ENCODE assay signal across 23 cellular contexts in the genomic region with DNA sequence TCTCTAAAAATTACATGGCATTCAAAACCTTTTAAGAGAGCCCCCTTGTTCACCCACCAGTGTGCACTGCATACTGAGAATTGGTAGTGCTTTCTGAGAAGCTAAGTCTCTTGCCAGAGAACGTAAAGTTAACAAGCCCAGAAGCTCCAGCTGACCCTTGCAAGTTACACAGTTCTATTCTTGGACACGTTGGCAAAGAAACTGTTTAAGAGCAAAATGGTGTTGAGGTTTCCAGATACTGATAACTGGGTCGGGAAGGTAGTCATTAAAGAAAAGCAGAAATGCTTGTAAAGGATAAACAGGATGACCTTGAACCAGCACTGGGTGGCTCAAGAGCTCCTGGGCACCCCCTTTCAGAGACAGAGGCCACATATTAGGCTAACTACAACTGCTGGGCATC.
"Had no signal": no experiment of that assay in that cellular context is flagged by ENCODE, and none has a peak within 500 bp of the region (broad histone marks: within the 10 kb centered on the region; RNA-seq: fewer than 3 reads in every experiment).

No MANE protein-coding gene starts in this region.

- H3K36me3 ChIP-seq: tibial artery had no signal

- DNase-seq: activated CD4-positive, alpha-beta T cell treated with anti-CD3 and anti-CD28 coated beads for 1 hour; activated CD8-positive, alpha-beta memory T cell treated with anti-CD3 and anti-CD28 coated beads for 24 hours; activated CD8-positive, alpha-beta memory T cell treated with anti-CD3 and anti-CD28 coated beads, Interleukin-2, amount 50 U/mL, for 48 hours; activated gamma-delta T cell; activated T-cell treated with anti-CD3 and anti-CD28 coated beads, Interleukin-2, amount 50 U/mL, for 48 hours; dorsolateral prefrontal cortex; endodermal cell; foreskin fibroblast; hypothalamus; islet precursor cell; left colon; nucleus accumbens; stimulated activated CD4-positive, alpha-beta T cell treated with anti-CD3 and anti-CD28 coated beads, Interleukin-12 subunit alpha, Interleukin-12 subunit beta, amount 100 ng/mL, for 4 hours; stimulated activated CD4-positive, alpha-beta T cell treated with anti-CD3 and anti-CD28 coated beads, Interleukin-1b, Interleukin-23, amount 100 ng/mL, for 48 hours; stimulated activated CD8-positive, alpha-beta memory T cell treated with anti-CD3 and anti-CD28 coated beads, Interleukin-4, amount 100 ng/mL, for 48 hours; stimulated activated naive CD4-positive, alpha-beta T cell; T-helper 2 cell; tibial artery; WERI-Rb-1 had no signal

- H3K9me3 Mint-ChIP-seq: activated naive CD4-positive, alpha-beta T cell treated with anti-CD3 and anti-CD28 coated beads, Interleukin-2, amount 50 U/mL, for 24 hours; endodermal cell; natural killer cell treated with Interleukin-12 subunit alpha and Interleukin-12 subunit beta and Interleukin-15 and Interleukin-18, amount 100 ng/mL, for 72 hours had no signal

- H3K27ac Mint-ChIP-seq: activated naive CD4-positive, alpha-beta T cell treated with anti-CD3 and anti-CD28 coated beads, Interleukin-2, amount 50 U/mL, for 24 hours; endodermal cell; memory B cell; natural killer cell treated with Interleukin-12 subunit alpha and Interleukin-12 subunit beta and Interleukin-15 and Interleukin-18, amount 100 ng/mL, for 72 hours had no signal

- H3K9me3 ChIP-seq: tibial artery had no signal

- H3K27me3 ChIP-seq: dorsolateral prefrontal cortex, tibial artery had no signal

- H3K4me1 Mint-ChIP-seq: activated naive CD4-positive, alpha-beta T cell treated with anti-CD3 and anti-CD28 coated beads, Interleukin-2, amount 50 U/mL, for 24 hours had no signal

- H3K27ac ChIP-seq: dorsolateral prefrontal cortex, epithelial cell of prostate, tibial artery, WERI-Rb-1 had no signal

- H3K27me3 Mint-ChIP-seq: activated naive CD4-positive, alpha-beta T cell treated with anti-CD3 and anti-CD28 coated beads, Interleukin-2, amount 50 U/mL, for 24 hours; memory B cell had no signal

- H3K36me3 Mint-ChIP-seq: activated naive CD4-positive, alpha-beta T cell treated with anti-CD3 and anti-CD28 coated beads, Interleukin-2, amount 50 U/mL, for 24 hours; natural killer cell treated with Interleukin-12 subunit alpha and Interleukin-12 subunit beta and Interleukin-15 and Interleukin-18, amount 100 ng/mL, for 72 hours had no signal

- H3K4me1 ChIP-seq: tibial artery had no signal

- H3K4me3 ChIP-seq: dorsolateral prefrontal cortex, tibial artery had no signal

- ATAC-seq: left colon; natural killer cell treated with Interleukin-12 subunit alpha and Interleukin-12 subunit beta and Interleukin-15 and Interleukin-18, amount 100 ng/mL, for 72 hours had no signal

- H3K4me3 Mint-ChIP-seq: activated naive CD4-positive, alpha-beta T cell treated with anti-CD3 and anti-CD28 coated beads, Interleukin-2, amount 50 U/mL, for 24 hours; endodermal cell; memory B cell; natural killer cell treated with Interleukin-12 subunit alpha and Interleukin-12 subunit beta and Interleukin-15 and Interleukin-18, amount 100 ng/mL, for 72 hours had no signal
